Comparison of ENCODE assay signal across 1 cellular context in genomic region chr6:21594427-21595264, GRCh38.
TF ChIP-seq lines count a peak whose summit lies in the region.

No MANE protein-coding gene starts in this region.

TF ChIP-seq in HepG2, 621 proteins besides CTCF, POLR2A, EP300 and RAD21 (continued from another document and continues in another):
- TF ChIP-seq, protein P1, sequence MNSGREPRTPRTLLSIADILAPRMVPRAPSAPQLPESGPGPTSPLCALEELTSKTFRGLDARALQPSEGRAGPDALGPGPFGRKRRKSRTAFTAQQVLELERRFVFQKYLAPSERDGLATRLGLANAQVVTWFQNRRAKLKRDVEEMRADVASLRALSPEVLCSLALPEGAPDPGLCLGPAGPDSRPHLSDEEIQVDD (CRISPR knock-in tag; IDR thresholded peaks at IDR 0.05; ENCODE audit: borderline replicate concordance): 0 out of 2 replicates have a peak, but pooled peaks have one; percentile 49
- TF ChIP-seq ZNF556 (CRISPR knock-in tag; IDR thresholded peaks at IDR 0.05; ENCODE audit: borderline replicate concordance) (peak; percentile 48; the same call in 1 of the 2 replicates), KLF13 (CRISPR knock-in tag; IDR thresholded peaks at IDR 0.05) (peak; percentile 88; the same call in 1 of the 2 replicates), ZNF30 (CRISPR knock-in tag; IDR thresholded peaks at IDR 0.05) (peak; percentile 89; the same call in 1 of the 2 replicates), SNAI1 (CRISPR knock-in tag; IDR thresholded peaks at IDR 0.05; ENCODE audit: borderline replicate concordance) (0 out of 2 replicates have a peak, but pooled peaks have one; percentile 73), TSC22D2 (CRISPR knock-in tag; IDR thresholded peaks at IDR 0.05; ENCODE audit: borderline replicate concordance) (peak; percentile 38; the same call in 1 of the 2 replicates), ELF1 (CRISPR knock-in tag; IDR thresholded peaks at IDR 0.05) (0 out of 2 replicates have a peak, but pooled peaks have one; percentile 32), AHR (CRISPR knock-in tag; IDR thresholded peaks at IDR 0.05) (peak; percentile 45; the same call in 1 of the 2 replicates), ZSCAN25 (CRISPR knock-in tag; IDR thresholded peaks at IDR 0.05) (0 out of 2 replicates have a peak, but pooled peaks have one; percentile 13), MTF2 (CRISPR knock-in tag; IDR thresholded peaks at IDR 0.05; ENCODE audit: borderline replicate concordance) (peak; percentile 84; the same call in 1 of the 2 replicates), ZNF232 (CRISPR knock-in tag; IDR thresholded peaks at IDR 0.05; ENCODE audit: borderline replicate concordance) (peak; percentile 67; the same call in 1 of the 2 replicates), MAFF (IDR thresholded peaks at IDR 0.05; ENCODE audit: low read depth, low read length) (no peak), ZNF512B (CRISPR knock-in tag; IDR thresholded peaks at IDR 0.05; ENCODE audit: borderline replicate concordance) (peak; percentile 95; the same call in 1 of the 2 replicates), ZSCAN20 (CRISPR knock-in tag; IDR thresholded peaks at IDR 0.05; ENCODE audit: borderline replicate concordance) (peak; percentile 61; the same call in 1 of the 2 replicates), POGZ (CRISPR knock-in tag; IDR thresholded peaks at IDR 0.05) (0 out of 2 replicates have a peak, but pooled peaks have one; percentile 39), ZNF629 (CRISPR knock-in tag; conservative IDR thresholded peaks at IDR 0.05) (peak; percentile 9; the same call in 1 of the 2 replicates), E2F1 (CRISPR knock-in tag; IDR thresholded peaks at IDR 0.05) (no peak), TBX3 (IDR thresholded peaks at IDR 0.05; ENCODE audit: borderline replicate concordance) (no peak), ZFP41 (CRISPR knock-in tag; IDR thresholded peaks at IDR 0.05; ENCODE audit: borderline replicate concordance) (peak; percentile 91; the same call in 1 of the 2 replicates), PATZ1 (CRISPR knock-in tag; IDR thresholded peaks at IDR 0.05) (peak; percentile 63; the same call in 1 of the 2 replicates), SAFB2 (CRISPR knock-in tag; IDR thresholded peaks at IDR 0.05; ENCODE audit: borderline replicate concordance, low read depth) (peak; percentile 36; the same call in 1 of the 2 replicates), TBX2 (CRISPR knock-in tag; IDR thresholded peaks at IDR 0.05; ENCODE audit: borderline replicate concordance) (peak; percentile 16; the same call in 1 of the 2 replicates), NONO (IDR thresholded peaks at IDR 0.05) (no peak), NONO (CRISPR knock-in tag; conservative IDR thresholded peaks at IDR 0.05) (peak; percentile 25; the same call in 1 of the 2 replicates), TAF1 (CRISPR knock-in tag; IDR thresholded peaks at IDR 0.05) (0 out of 2 replicates have a peak, but pooled peaks have one; percentile 15), REL (CRISPR knock-in tag; conservative IDR thresholded peaks at IDR 0.05) (0 out of 2 replicates have a peak, but pooled peaks have one; percentile 42), TFDP1 (CRISPR knock-in tag; IDR thresholded peaks at IDR 0.05; ENCODE audit: borderline replicate concordance) (peak; percentile 41; the same call in 1 of the 2 replicates), TEAD3 (CRISPR knock-in tag; optimal IDR thresholded peaks at IDR 0.05; ENCODE audit: borderline replicate concordance) (peak; percentile 28), ZFP62 (CRISPR knock-in tag; IDR thresholded peaks at IDR 0.05) (no peak), CCAR2 (optimal IDR thresholded peaks at IDR 0.05; ENCODE audit: low read depth, low read length) (no peak), FOXC1 (CRISPR knock-in tag; IDR thresholded peaks at IDR 0.05; ENCODE audit: borderline replicate concordance) (peak; percentile 60; the same call in 1 of the 2 replicates), SNAPC2 (CRISPR knock-in tag; IDR thresholded peaks at IDR 0.05) (0 out of 2 replicates have a peak, but pooled peaks have one; percentile 46), SRSF1 (optimal IDR thresholded peaks at IDR 0.05; ENCODE audit: low read depth, low read length) (no peak), EED (CRISPR knock-in tag; IDR thresholded peaks at IDR 0.05) (peak; percentile 81; the same call in 1 of the 2 replicates), ZFY (CRISPR knock-in tag; IDR thresholded peaks at IDR 0.05) (0 out of 2 replicates have a peak, but pooled peaks have one; percentile 29), ZNF567 (CRISPR knock-in tag; IDR thresholded peaks at IDR 0.05; ENCODE audit: borderline replicate concordance) (0 out of 2 replicates have a peak, but pooled peaks have one; percentile 32), TMF1 (CRISPR knock-in tag; IDR thresholded peaks at IDR 0.05; ENCODE audit: low read depth) (peak; percentile 34; the same call in 1 of the 2 replicates), ZNF263 (CRISPR knock-in tag; IDR thresholded peaks at IDR 0.05) (peak; percentile 60; the same call in 1 of the 2 replicates), ZNF451 (CRISPR knock-in tag; IDR thresholded peaks at IDR 0.05) (peak; percentile 71; the same call in 1 of the 2 replicates), CAMTA2 (CRISPR knock-in tag; IDR thresholded peaks at IDR 0.05; ENCODE audit: borderline replicate concordance) (0 out of 2 replicates have a peak, but pooled peaks have one; percentile 53), ZNF781 (CRISPR knock-in tag; IDR thresholded peaks at IDR 0.05; ENCODE audit: borderline replicate concordance, not compliant biosample characterization) (peak; percentile 69), ZNF225 (CRISPR knock-in tag; IDR thresholded peaks at IDR 0.05) (peak; percentile 87; the same call in 1 of the 2 replicates), ZNF562 (CRISPR knock-in tag; IDR thresholded peaks at IDR 0.05; ENCODE audit: borderline replicate concordance) (no peak), ZNF83 (CRISPR knock-in tag; IDR thresholded peaks at IDR 0.05; ENCODE audit: borderline replicate concordance) (peak; percentile 84), ZC3H13 (CRISPR knock-in tag; IDR thresholded peaks at IDR 0.05) (peak; percentile 51; the same call in 1 of the 2 replicates)
- TF ChIP-seq, protein P2, sequence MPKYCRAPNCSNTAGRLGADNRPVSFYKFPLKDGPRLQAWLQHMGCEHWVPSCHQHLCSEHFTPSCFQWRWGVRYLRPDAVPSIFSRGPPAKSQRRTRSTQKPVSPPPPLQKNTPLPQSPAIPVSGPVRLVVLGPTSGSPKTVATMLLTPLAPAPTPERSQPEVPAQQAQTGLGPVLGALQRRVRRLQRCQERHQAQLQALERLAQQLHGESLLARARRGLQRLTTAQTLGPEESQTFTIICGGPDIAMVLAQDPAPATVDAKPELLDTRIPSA (CRISPR knock-in tag; IDR thresholded peaks at IDR 0.05; ENCODE audit: borderline replicate concordance): no peak
- TF ChIP-seq, protein P3, sequence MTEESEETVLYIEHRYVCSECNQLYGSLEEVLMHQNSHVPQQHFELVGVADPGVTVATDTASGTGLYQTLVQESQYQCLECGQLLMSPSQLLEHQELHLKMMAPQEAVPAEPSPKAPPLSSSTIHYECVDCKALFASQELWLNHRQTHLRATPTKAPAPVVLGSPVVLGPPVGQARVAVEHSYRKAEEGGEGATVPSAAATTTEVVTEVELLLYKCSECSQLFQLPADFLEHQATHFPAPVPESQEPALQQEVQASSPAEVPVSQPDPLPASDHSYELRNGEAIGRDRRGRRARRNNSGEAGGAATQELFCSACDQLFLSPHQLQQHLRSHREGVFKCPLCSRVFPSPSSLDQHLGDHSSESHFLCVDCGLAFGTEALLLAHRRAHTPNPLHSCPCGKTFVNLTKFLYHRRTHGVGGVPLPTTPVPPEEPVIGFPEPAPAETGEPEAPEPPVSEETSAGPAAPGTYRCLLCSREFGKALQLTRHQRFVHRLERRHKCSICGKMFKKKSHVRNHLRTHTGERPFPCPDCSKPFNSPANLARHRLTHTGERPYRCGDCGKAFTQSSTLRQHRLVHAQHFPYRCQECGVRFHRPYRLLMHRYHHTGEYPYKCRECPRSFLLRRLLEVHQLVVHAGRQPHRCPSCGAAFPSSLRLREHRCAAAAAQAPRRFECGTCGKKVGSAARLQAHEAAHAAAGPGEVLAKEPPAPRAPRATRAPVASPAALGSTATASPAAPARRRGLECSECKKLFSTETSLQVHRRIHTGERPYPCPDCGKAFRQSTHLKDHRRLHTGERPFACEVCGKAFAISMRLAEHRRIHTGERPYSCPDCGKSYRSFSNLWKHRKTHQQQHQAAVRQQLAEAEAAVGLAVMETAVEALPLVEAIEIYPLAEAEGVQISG (CRISPR knock-in tag; IDR thresholded peaks at IDR 0.05): peak; percentile 34; the same call in 1 of the 2 replicates
- TF ChIP-seq, protein P4, sequence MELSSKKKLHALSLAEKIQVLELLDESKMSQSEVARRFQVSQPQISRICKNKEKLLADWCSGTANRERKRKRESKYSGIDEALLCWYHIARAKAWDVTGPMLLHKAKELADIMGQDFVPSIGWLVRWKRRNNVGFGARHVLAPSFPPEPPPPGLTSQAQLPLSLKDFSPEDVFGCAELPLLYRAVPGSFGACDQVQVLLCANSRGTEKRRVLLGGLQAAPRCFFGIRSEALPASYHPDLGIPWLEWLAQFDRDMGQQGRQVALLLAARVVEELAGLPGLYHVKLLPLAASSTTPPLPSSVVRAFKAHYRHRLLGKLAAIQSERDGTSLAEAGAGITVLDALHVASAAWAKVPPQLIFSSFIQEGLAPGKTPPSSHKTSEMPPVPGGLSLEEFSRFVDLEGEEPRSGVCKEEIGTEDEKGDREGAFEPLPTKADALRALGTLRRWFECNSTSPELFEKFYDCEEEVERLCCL (CRISPR knock-in tag; IDR thresholded peaks at IDR 0.05; ENCODE audit: borderline replicate concordance): peak; percentile 69; the same call in 1 of the 2 replicates
- TF ChIP-seq, protein P5, sequence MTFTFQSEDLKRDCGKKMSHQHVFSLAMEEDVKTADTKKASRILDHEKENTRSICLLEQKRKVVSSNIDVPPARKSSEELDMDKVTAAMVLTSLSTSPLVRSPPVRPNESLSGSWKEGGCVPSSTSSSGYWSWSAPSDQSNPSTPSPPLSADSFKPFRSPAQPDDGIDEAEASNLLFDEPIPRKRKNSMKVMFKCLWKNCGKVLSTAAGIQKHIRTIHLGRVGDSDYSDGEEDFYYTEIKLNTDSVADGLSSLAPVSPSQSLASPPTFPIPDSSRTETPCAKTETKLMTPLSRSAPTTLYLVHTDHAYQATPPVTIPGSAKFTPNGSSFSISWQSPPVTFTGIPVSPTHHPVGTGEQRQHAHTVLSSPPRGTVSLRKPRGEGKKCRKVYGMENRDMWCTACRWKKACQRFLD (CRISPR knock-in tag; IDR thresholded peaks at IDR 0.05; ENCODE audit: borderline replicate concordance): no peak
- TF ChIP-seq, protein P6, sequence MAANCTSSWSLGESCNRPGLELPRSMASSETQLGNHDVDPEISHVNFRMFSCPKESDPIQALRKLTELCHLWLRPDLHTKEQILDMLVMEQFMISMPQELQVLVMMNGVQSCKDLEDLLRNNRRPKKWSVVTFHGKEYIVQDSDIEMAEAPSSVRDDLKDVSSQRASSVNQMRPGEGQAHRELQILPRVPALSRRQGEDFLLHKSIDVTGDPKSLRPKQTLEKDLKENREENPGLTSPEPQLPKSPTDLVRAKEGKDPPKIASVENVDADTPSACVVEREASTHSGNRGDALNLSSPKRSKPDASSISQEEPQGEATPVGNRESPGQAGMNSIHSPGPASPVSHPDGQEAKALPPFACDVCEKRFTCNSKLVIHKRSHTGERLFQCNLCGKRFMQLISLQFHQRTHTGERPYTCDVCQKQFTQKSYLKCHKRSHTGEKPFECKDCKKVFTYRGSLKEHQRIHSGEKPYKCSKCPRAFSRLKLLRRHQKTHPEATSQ (CRISPR knock-in tag; IDR thresholded peaks at IDR 0.05; ENCODE audit: borderline replicate concordance): 0 out of 2 replicates have a peak, but pooled peaks have one; percentile 10
